ENCODE assay signal across 18 cellular contexts in the genomic region with DNA sequence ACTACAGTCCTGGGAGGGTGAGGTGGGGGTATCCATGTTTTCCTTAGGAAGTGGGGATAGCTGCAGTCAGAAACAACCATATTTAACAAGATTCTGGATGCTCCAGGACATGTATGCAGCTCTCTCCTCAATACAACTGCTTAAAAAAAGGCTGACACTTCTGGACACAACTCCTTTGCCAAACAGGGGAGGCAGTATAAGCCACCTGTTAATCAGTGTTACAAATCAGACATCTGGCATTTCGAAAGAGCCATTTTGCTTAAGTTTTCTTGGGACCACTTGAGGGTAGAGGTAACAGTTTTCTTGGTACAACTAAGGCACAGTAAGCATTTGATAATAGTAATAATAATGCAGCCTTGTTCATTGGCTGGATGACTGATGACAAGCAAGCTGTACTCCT. TPM values are rescaled to one million over a fixed set of nuclear protein-coding genes. Genes with fewer than 3 reads are reported as not detected.
A peak's percentile ranks its signal among the peaks of the same experiment; 100 is the strongest.
DNase-seq lines count a peak whose midpoint lies in the region; ATAC-seq, FAIRE-seq and TF ChIP-seq lines count a peak whose summit lies in the region.
"Had no signal": no experiment of that assay in that cellular context is flagged by ENCODE, and none has a peak within 500 bp of the region (broad histone marks: within the 10 kb centered on the region; RNA-seq: fewer than 3 reads in every experiment).

No MANE protein-coding gene starts in this region.

- no peaks in the 10 kb centered on the region; the same call in none of the 2 replicates for H3K27me3 Mint-ChIP-seq in H9 (ENCODE audit: low read depth)

- H3K79me1 ChIP-seq in H9 (ENCODE audit: insufficient read depth, low read depth, low read length, poor library complexity, severe bottlenecking) = no peaks in the 10 kb centered on the region

- no peak overlapping the region for H3K4ac ChIP-seq in H9 (ENCODE audit: low read depth, low read length)

- no peak for FAIRE-seq in D721Med (lab: Jason Lieb, UNC)

- in situ Hi-C loops in brain microvascular endothelial cell (cut with HindIII; ENCODE audit: low pct_ligation_motif_present, low sequenced_read_pairs) (no loop called here), HAP-1 (cut with MboI; ENCODE audit: low sequenced_read_pairs) (no loop called here)

- no peaks in the 10 kb centered on the region for H3K36me3 ChIP-seq in brain microvascular endothelial cell (replicated peaks)
- no peaks in the 10 kb centered on the region for H3K36me3 ChIP-seq in HAP-1 (replicated peaks)
- H3K36me3 ChIP-seq: MG63 had no signal

- peak; percentile 1 for TF ChIP-seq CTCF in D721Med (IDR thresholded peaks at IDR 0.05; ENCODE audit: insufficient read depth, missing control alignments)
- TF ChIP-seq CTCF in H9 (conservative IDR thresholded peaks at IDR 0.05) = 0 out of 3 replicates have a peak, but pooled peaks have one; percentile 22
- no peak for TF ChIP-seq CTCF in fibroblast of mammary gland (conservative IDR thresholded peaks at IDR 0.05; ENCODE audit: control insufficient read depth, insufficient read depth, low read depth, low read length)
- TF ChIP-seq CTCF in brain microvascular endothelial cell (IDR thresholded peaks at IDR 0.05; ENCODE audit: low read depth, low read length, missing control alignments) = no peak

- no peak overlapping the region for H3K18ac ChIP-seq in H9 (ENCODE audit: insufficient read length, low read depth, low read length)

- no peaks in the 10 kb centered on the region for H4K20me1 ChIP-seq in H9 (ENCODE audit: control insufficient read depth, insufficient read depth, insufficient read length)

- no peak for ATAC-seq in SK-N-SH treated with all-trans-retinoic acid at 6 μM for 48 hours

- H3K4me1 ChIP-seq in H9 (ENCODE audit: insufficient read depth, low read length) = peaks cover 2% of the 10 kb centered on the region; the same call in 1 of the 2 replicates
- H3K4me1 ChIP-seq in HAP-1 = no peaks in the 10 kb centered on the region

- H3T11ph ChIP-seq in H9 (ENCODE audit: low read length) = no peak overlapping the region

- H2AK5ac ChIP-seq in H9 (ENCODE audit: insufficient read length, low read length) = no peak overlapping the region

- H3K9me3 ChIP-seq in H9 (ENCODE audit: control insufficient read depth, low read depth, low read length) = no peaks in the 10 kb centered on the region
- H3K9me3 ChIP-seq in HAP-1 = no peaks in the 10 kb centered on the region
- H3K9me3 ChIP-seq: MG63 had no signal

- H4K8ac ChIP-seq in H9 (replicated peaks; ENCODE audit: insufficient read length, low read depth, low read length) = no peak overlapping the region

- no peak overlapping the region for H2BK12ac ChIP-seq in H9 (ENCODE audit: insufficient read length, low read depth, low read length)

- H3K4me3 ChIP-seq in fibroblast of mammary gland (ENCODE audit: control insufficient read depth, low read depth, low read length) = no peak overlapping the region
- H3K4me3 ChIP-seq in brain microvascular endothelial cell (ENCODE audit: low read depth, low read length) = no peak overlapping the region
- no peak overlapping the region for H3K4me3 ChIP-seq in HAP-1
- H3K4me3 ChIP-seq: MG63, SK-N-MC had no signal

- H3K79me2 ChIP-seq in H9 (ENCODE audit: insufficient read depth, low read length) = no peaks in the 10 kb centered on the region

- H2AFZ ChIP-seq in H9 (ENCODE audit: low read length) = no peak overlapping the region

- no peaks in the 10 kb centered on the region for H3K9me3 Mint-ChIP-seq in H9

- 0 out of 4 replicates have a peak, but pooled peaks cover 0 to 2% of the 10 kb centered on the region in 2 experiments for H3K4me1 Mint-ChIP-seq in H9

- H3K27ac ChIP-seq in H9 (ENCODE audit: insufficient read length, low read depth, low read length) (no peak overlapping the region), brain microvascular endothelial cell (no peak overlapping the region)
- H3K27ac ChIP-seq: C4-2B, KMS-11, SK-N-MC had no signal

- H3K27ac Mint-ChIP-seq in H9 = no peak overlapping the region

- no peak overlapping the region for H3K23ac ChIP-seq in H9 (ENCODE audit: insufficient read length, low read depth, low read length)

- no CpG with 5 or more reads among the region's 1 CpG for WGBS in H9 (ENCODE audit: extremely low coverage, insufficient read length, low lambda C conversion rate)

- no peak overlapping the region for H2BK5ac ChIP-seq in H9 (ENCODE audit: insufficient read length, low read length)

- no peaks in the 10 kb centered on the region for H3K27me3 ChIP-seq in H9 (ENCODE audit: insufficient read depth, low read length)
- H3K27me3 ChIP-seq in brain microvascular endothelial cell (replicated peaks) = no peaks in the 10 kb centered on the region
- H3K27me3 ChIP-seq in HAP-1 (ENCODE audit: low read depth) = no peaks in the 10 kb centered on the region
- H3K27me3 ChIP-seq: MG63 had no signal

- H3K9ac ChIP-seq in H9 (ENCODE audit: extremely low read depth, insufficient read length, low read length) = no peak overlapping the region
- H3K9ac ChIP-seq: KMS-11 had no signal

- no peak overlapping the region for H3K14ac ChIP-seq in H9 (ENCODE audit: insufficient read depth, low read length)

- no peak for DNase-seq in D721Med (ENCODE audit: insufficient read length, low spot score)
- DNase-seq in H9 = no peak
- peak; percentile 14 for DNase-seq in RPMI8226
- DNase-seq in fibroblast of mammary gland (ENCODE audit: low read depth) = peak; percentile 24
- no peak for DNase-seq in brain microvascular endothelial cell
- no peak for DNase-seq in RKO (ENCODE audit: low spot score)
- no peak for DNase-seq in HAP-1 (ENCODE audit: low spot score in 2 of 2)
- DNase-seq: DMS53; MG63; NCI-H187 treated with DMSO at 0.1 percent for 48 hours; NCI-H2171; NCI-H446; NK-92 treated with Interleukin-12 subunit alpha and Interleukin-12 subunit beta, amount 100 ng/mL, for 24 hours; T-helper 1 cell had no signal

- no peak overlapping the region for H3K4me3 Mint-ChIP-seq in H9

- H4K91ac ChIP-seq in H9 (ENCODE audit: insufficient read length, low read depth, low read length) = no peak overlapping the region

- no peak overlapping the region for H4K5ac ChIP-seq in H9 (ENCODE audit: insufficient read length, low read depth, low read length)

- H3K36me3 Mint-ChIP-seq in H9 (ENCODE audit: insufficient read depth in 1 of 3, low read depth in 3 of 3) = no peaks in the 10 kb centered on the region

- H3K56ac ChIP-seq in H9 (ENCODE audit: insufficient read length, low read depth, low read length) = no peak overlapping the region

- no peak overlapping the region for H3K4me2 ChIP-seq in H9 (ENCODE audit: insufficient read depth, insufficient read length, low read length)
- H3K4me2 ChIP-seq: KMS-11 had no signal

- H2BK20ac ChIP-seq in H9 (ENCODE audit: low read depth, low read length, poor library complexity, severe bottlenecking) = no peak overlapping the region

- H3K23me2 ChIP-seq in H9 (ENCODE audit: insufficient read length, low read depth, low read length, poor library complexity, severe bottlenecking) = no peaks in the 10 kb centered on the region

- H2BK120ac ChIP-seq in H9 (ENCODE audit: low read depth, low read length, poor library complexity, severe bottlenecking) = no peak overlapping the region

- no peak overlapping the region for H2BK15ac ChIP-seq in H9 (ENCODE audit: low read depth, low read length)

TF ChIP-seq in SK-N-SH treated with all-trans-retinoic acid at 6 μM for 48 hours, 23 proteins besides CTCF, POLR2A, EP300 and RAD21:
- TF ChIP-seq ARNTL (CRISPR knock-in tag; IDR thresholded peaks at IDR 0.05; ENCODE audit: borderline replicate concordance, low read depth) (no peak), ISL1 (CRISPR knock-in tag; IDR thresholded peaks at IDR 0.05) (no peak), TOX (CRISPR knock-in tag; IDR thresholded peaks at IDR 0.05; ENCODE audit: borderline replicate concordance) (no peak), RARB (CRISPR knock-in tag; IDR thresholded peaks at IDR 0.05) (no peak), ZC3H10 (CRISPR knock-in tag; IDR thresholded peaks at IDR 0.05) (no peak), ZFP30 (CRISPR knock-in tag; IDR thresholded peaks at IDR 0.05) (no peak), ESRRG (CRISPR knock-in tag; IDR thresholded peaks at IDR 0.05) (no peak), CSDC2 (CRISPR knock-in tag; IDR thresholded peaks at IDR 0.05) (no peak), PPARA (CRISPR knock-in tag; IDR thresholded peaks at IDR 0.05; ENCODE audit: borderline replicate concordance) (no peak), GLIS3 (CRISPR knock-in tag; IDR thresholded peaks at IDR 0.05) (no peak), OSR1 (CRISPR knock-in tag; IDR thresholded peaks at IDR 0.05) (no peak), ZFP3 (CRISPR knock-in tag; IDR thresholded peaks at IDR 0.05) (no peak)
- TF ChIP-seq, protein P1, sequence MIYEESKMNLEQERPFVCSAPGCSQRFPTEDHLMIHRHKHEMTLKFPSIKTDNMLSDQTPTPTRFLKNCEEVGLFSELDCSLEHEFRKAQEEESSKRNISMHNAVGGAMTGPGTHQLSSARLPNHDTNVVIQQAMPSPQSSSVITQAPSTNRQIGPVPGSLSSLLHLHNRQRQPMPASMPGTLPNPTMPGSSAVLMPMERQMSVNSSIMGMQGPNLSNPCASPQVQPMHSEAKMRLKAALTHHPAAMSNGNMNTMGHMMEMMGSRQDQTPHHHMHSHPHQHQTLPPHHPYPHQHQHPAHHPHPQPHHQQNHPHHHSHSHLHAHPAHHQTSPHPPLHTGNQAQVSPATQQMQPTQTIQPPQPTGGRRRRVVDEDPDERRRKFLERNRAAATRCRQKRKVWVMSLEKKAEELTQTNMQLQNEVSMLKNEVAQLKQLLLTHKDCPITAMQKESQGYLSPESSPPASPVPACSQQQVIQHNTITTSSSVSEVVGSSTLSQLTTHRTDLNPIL (CRISPR knock-in tag; IDR thresholded peaks at IDR 0.05; ENCODE audit: low read depth) = no peak
- TF ChIP-seq, protein P2, sequence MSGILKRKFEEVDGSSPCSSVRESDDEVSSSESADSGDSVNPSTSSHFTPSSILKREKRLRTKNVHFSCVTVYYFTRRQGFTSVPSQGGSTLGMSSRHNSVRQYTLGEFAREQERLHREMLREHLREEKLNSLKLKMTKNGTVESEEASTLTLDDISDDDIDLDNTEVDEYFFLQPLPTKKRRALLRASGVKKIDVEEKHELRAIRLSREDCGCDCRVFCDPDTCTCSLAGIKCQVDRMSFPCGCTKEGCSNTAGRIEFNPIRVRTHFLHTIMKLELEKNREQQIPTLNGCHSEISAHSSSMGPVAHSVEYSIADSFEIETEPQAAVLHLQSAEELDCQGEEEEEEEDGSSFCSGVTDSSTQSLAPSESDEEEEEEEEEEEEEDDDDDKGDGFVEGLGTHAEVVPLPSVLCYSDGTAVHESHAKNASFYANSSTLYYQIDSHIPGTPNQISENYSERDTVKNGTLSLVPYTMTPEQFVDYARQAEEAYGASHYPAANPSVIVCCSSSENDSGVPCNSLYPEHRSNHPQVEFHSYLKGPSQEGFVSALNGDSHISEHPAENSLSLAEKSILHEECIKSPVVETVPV (CRISPR knock-in tag; IDR thresholded peaks at IDR 0.05) = no peak

RNA-seq across cellular contexts. Expression of a gene that starts 47.1 kb away (rescaled TPM):
- total RNA-seq in H9 (2021) = 0.07 and 0.59 TPM in 2 replicates

RNA-seq across cellular contexts. Expression of a gene that starts 56.8 kb away (rescaled TPM):
- total RNA-seq in H9 (2021) = 210 and 215 TPM in 2 replicates

RNA-seq across cellular contexts. Expression of a gene that starts 57.7 kb away (rescaled TPM):
- total RNA-seq in H9 (2021) = 1,044 and 1,062 TPM in 2 replicates

Comparison
In these comparisons a context has a peak if more than half of its experiments do, and no peak if none do; other contexts are left out.
1. DNase-seq: peak in RPMI8226 (single experiment) and fibroblast of mammary gland (single experiment); none in D721Med (single experiment), H9 (single experiment), brain microvascular endothelial cell (single experiment), RKO (single experiment) and HAP-1 (0 of 2).
2. CTCF ChIP-seq: peak in D721Med (single experiment) and H9 (single experiment); none in fibroblast of mammary gland (single experiment) and brain microvascular endothelial cell (single experiment).